In genomic region chr12:6963016-6963731, GRCh38 we compare ENCODE assay signal across 9 cellular contexts. TPM values are rescaled to one million over a fixed set of nuclear protein-coding genes. Genes with fewer than 3 reads are reported as not detected.
DNase-seq lines count a peak whose midpoint lies in the region; ATAC-seq and TF ChIP-seq lines count a peak whose summit lies in the region.
"Had no signal": no experiment of that assay in that cellular context is flagged by ENCODE, and none has a peak within 500 bp of the region (broad histone marks: within the 10 kb centered on the region; RNA-seq: fewer than 3 reads in every experiment).

No MANE protein-coding gene starts in this region.

- H3K27ac Mint-ChIP-seq in T-helper 17 cell (peak overlapping the region; percentile 98), type B pancreatic cell (peak overlapping the region; percentile 99)

- no peaks in the 10 kb centered on the region for H3K27me3 ChIP-seq in kidney epithelial cell (ENCODE audit: control insufficient read depth, insufficient read depth, low read length)

- H3K4me3 Mint-ChIP-seq in T-helper 17 cell (peak overlapping the region; percentile 28), type B pancreatic cell (peak overlapping the region; percentile 95)

- TF ChIP-seq CTCF in kidney epithelial cell (IDR thresholded peaks at IDR 0.05; ENCODE audit: insufficient read depth, low read length, poor library complexity, severe bottlenecking): no peak
- TF ChIP-seq CTCF in type B pancreatic cell (conservative IDR thresholded peaks at IDR 0.05): no peak

- H3K27me3 Mint-ChIP-seq in T-helper 17 cell (no peaks in the 10 kb centered on the region), type B pancreatic cell (no peaks in the 10 kb centered on the region)
- H3K27me3 Mint-ChIP-seq: brain had no signal

- H3K36me3 ChIP-seq in kidney epithelial cell (ENCODE audit: control insufficient read depth, insufficient read depth, low read length): peaks cover 2% of the 10 kb centered on the region

- no peaks in the 10 kb centered on the region for H3K9me3 Mint-ChIP-seq in type B pancreatic cell
- H3K9me3 Mint-ChIP-seq: brain had no signal

- H3K4me1 Mint-ChIP-seq in T-helper 17 cell: peaks cover 44% of the 10 kb centered on the region
- H3K4me1 Mint-ChIP-seq in type B pancreatic cell (ENCODE audit: unreplicated experiment): peaks cover 18% of the 10 kb centered on the region

- no peak for ATAC-seq in T-helper 17 cell
- no peak for ATAC-seq in HG03469 (IDR thresholded peaks at IDR 0.05; ENCODE audit: unreplicated experiment)
- ATAC-seq in GM21529 (IDR thresholded peaks at IDR 0.05; ENCODE audit: unreplicated experiment): no peak

- H3K36me3 Mint-ChIP-seq in T-helper 17 cell (ENCODE audit: low read depth): peaks cover 6% of the 10 kb centered on the region
- peaks cover 18% of the 10 kb centered on the region for H3K36me3 Mint-ChIP-seq in type B pancreatic cell

- no peaks in the 10 kb centered on the region for H3K9me3 ChIP-seq in T-helper 17 cell (ENCODE audit: control insufficient read depth, low read length, poor library complexity, severe bottlenecking)

- peak overlapping the region; percentile 36 for H3K4me3 ChIP-seq in kidney epithelial cell (ENCODE audit: low read depth, low read length)

- peak; percentile 62 for DNase-seq in activated effector memory CD4-positive, alpha-beta T cell treated with anti-CD3 and anti-CD28 coated beads, Interleukin-2, amount 50 U/mL, for 16 hours
- DNase-seq in activated effector memory CD4-positive, alpha-beta T cell treated with Interleukin-2 at 50 U/mL for 16 hours: no peak
- DNase-seq in T-helper 17 cell (no peak), kidney epithelial cell (ENCODE audit: low read depth) (no peak), type B pancreatic cell (ENCODE audit: extremely low spot score, unreplicated experiment) (no peak), NCI-H82 (lab: John Stamatoyannopoulos, UW) (no peak)

RNA-seq across cellular contexts. Expression of gene PHB2, which starts 7.3 kb away (rescaled TPM):
- total RNA-seq in T-helper 17 cell (100 to 1,000 TPM; 145 to 150 TPM), kidney epithelial cell (360 and 474 TPM in 2 replicates), type B pancreatic cell (ENCODE audit: low replicate concordance) (252 and 377 TPM in 2 replicates)

RNA-seq across cellular contexts. Expression of gene EMG1, which starts 7.5 kb away (rescaled TPM):
- total RNA-seq in T-helper 17 cell (10 to 100 TPM; 36.2 to 36.9 TPM), kidney epithelial cell (32.4 and 33.3 TPM in 2 replicates), type B pancreatic cell (ENCODE audit: low replicate concordance) (46.5 and 108 TPM in 2 replicates)

RNA-seq across cellular contexts. Expression of gene PTPN6, which starts 12.0 kb away (rescaled TPM):
- total RNA-seq in T-helper 17 cell: 100 to 1,000 TPM; 115 to 177 TPM
- 17.0 and 31.3 TPM in 2 replicates for total RNA-seq in kidney epithelial cell
- total RNA-seq in type B pancreatic cell (ENCODE audit: low replicate concordance): 15.6 and 61.0 TPM in 2 replicates

RNA-seq across cellular contexts. Expression of gene C12orf57, which starts 19.4 kb away (rescaled TPM):
- total RNA-seq in T-helper 17 cell (100 to 1,000 TPM; 192 to 226 TPM), kidney epithelial cell (216 and 236 TPM in 2 replicates), type B pancreatic cell (ENCODE audit: low replicate concordance) (220 and 275 TPM in 2 replicates)

RNA-seq across cellular contexts. Expression of gene RNU7-1, which starts 19.6 kb away (rescaled TPM):
- not detected for total RNA-seq in T-helper 17 cell
- not detected in 2 replicates for total RNA-seq in kidney epithelial cell
- not detected in 2 replicates for total RNA-seq in type B pancreatic cell (ENCODE audit: low replicate concordance)
